ENCODE assay signal across 10 cellular contexts in the genomic region with DNA sequence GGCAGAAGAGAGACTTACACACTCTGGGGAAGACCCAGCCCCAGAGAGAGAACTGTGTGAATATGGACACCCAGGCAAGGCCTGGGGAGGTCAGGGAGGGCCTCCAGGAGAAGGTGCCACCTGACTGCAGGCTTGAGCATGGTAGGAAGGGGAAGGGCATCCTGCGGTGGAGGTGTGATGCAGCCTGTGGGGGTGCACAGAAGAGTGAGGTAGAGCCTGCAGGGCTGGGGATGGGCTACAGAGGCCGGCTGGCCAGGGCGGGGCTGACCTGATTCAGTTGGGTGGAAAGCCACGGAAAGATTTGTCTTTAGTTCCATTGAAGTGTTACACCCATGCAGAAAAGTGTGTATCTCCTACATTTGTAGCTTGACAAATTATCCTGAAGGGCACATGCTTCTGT. TPM values are rescaled to one million over a fixed set of nuclear protein-coding genes. Genes with fewer than 3 reads are reported as not detected.
A peak's percentile ranks its signal among the peaks of the same experiment; 100 is the strongest.
DNase-seq lines count a peak whose midpoint lies in the region; ATAC-seq and TF ChIP-seq lines count a peak whose summit lies in the region.
"Had no signal": no experiment of that assay in that cellular context is flagged by ENCODE, and none has a peak within 500 bp of the region (broad histone marks: within the 10 kb centered on the region; RNA-seq: fewer than 3 reads in every experiment).

No MANE protein-coding gene starts in this region.

- no peak overlapping the region for H3K27ac ChIP-seq in dorsolateral prefrontal cortex
- H3K27ac ChIP-seq: SJCRH30 had no signal

- H3K4me3 Mint-ChIP-seq in brain, result no peak overlapping the region
- H3K4me3 Mint-ChIP-seq in stimulated activated naive B cell treated with anti-CD40 and anti-IgM and Interleukin-4, amounts not matched to agents 10 μg/mL and 1 μg/mL and 100 μg/mL, for 72 hours, result peak overlapping the region in 1 of 2 donors; percentile 12

- peaks cover 3% of the 10 kb centered on the region for H3K27me3 Mint-ChIP-seq in brain
- peaks cover 22 to 31% of the 10 kb centered on the region in 2 donors for H3K27me3 Mint-ChIP-seq in stimulated activated naive B cell treated with anti-CD40 and anti-IgM and Interleukin-4, amounts not matched to agents 10 μg/mL and 1 μg/mL and 100 μg/mL, for 72 hours
- H3K27me3 Mint-ChIP-seq: naive thymus-derived CD8-positive, alpha-beta T cell had no signal

- intact Hi-C loops in dorsolateral prefrontal cortex (cut with DNase I), result no loop called here

- H3K4me1 Mint-ChIP-seq in brain, result peaks cover 93% of the 10 kb centered on the region
- peaks cover 26 to 40% of the 10 kb centered on the region in 2 donors for H3K4me1 Mint-ChIP-seq in stimulated activated naive B cell treated with anti-CD40 and anti-IgM and Interleukin-4, amounts not matched to agents 10 μg/mL and 1 μg/mL and 100 μg/mL, for 72 hours

- no peaks in the 10 kb centered on the region for H3K9me3 Mint-ChIP-seq in brain
- H3K9me3 Mint-ChIP-seq in stimulated activated naive B cell treated with anti-CD40 and anti-IgM and Interleukin-4, amounts not matched to agents 10 μg/mL and 1 μg/mL and 100 μg/mL, for 72 hours, result no peaks in the 10 kb centered on the region
- H3K9me3 Mint-ChIP-seq: naive thymus-derived CD8-positive, alpha-beta T cell had no signal

- H3K4me3 ChIP-seq in dorsolateral prefrontal cortex, result no peak overlapping the region
- H3K4me3 ChIP-seq: SJCRH30 had no signal

- ATAC-seq in GM19397 (IDR thresholded peaks at IDR 0.05; ENCODE audit: unreplicated experiment) (peak; percentile 14), HG02884 (IDR thresholded peaks at IDR 0.05; ENCODE audit: unreplicated experiment) (peak; percentile 24)
- ATAC-seq in stimulated activated naive B cell treated with anti-CD40 and anti-IgM and Interleukin-4, amounts not matched to agents 10 μg/mL and 1 μg/mL and 100 μg/mL, for 72 hours (replicated peaks), result peak; percentile 70 to 71
- ATAC-seq: naive thymus-derived CD8-positive, alpha-beta T cell had no signal

- peak overlapping the region; percentile 56 to 98 (median 86) for H3K27ac Mint-ChIP-seq in brain
- no peak overlapping the region for H3K27ac Mint-ChIP-seq in stimulated activated naive B cell treated with anti-CD40 and anti-IgM and Interleukin-4, amounts not matched to agents 10 μg/mL and 1 μg/mL and 100 μg/mL, for 72 hours

- no peak for DNase-seq in stimulated activated naive B cell treated with anti-CD40 and anti-IgM and Interleukin-4, amounts not matched to agents 10 μg/mL and 1 μg/mL and 100 μg/mL, for 72 hours
- no peak for DNase-seq in dorsolateral prefrontal cortex
- no peak for DNase-seq in D341Med (ENCODE audit: low spot score)
- DNase-seq in SKM-1 (lab: John Stamatoyannopoulos, UW; ENCODE audit: unreplicated experiment), result no peak
- DNase-seq in DMS53 treated with DMSO at 0.1 percent for 48 hours (lab: John Stamatoyannopoulos, UW; ENCODE audit: unreplicated experiment), result no peak
- DNase-seq: naive thymus-derived CD8-positive, alpha-beta T cell; SJCRH30 had no signal

- no peak for TF ChIP-seq CTCF in brain (conservative IDR thresholded peaks at IDR 0.05)
- no peak for TF ChIP-seq CTCF in dorsolateral prefrontal cortex (IDR thresholded peaks at IDR 0.05 in 54 of 56, conservative IDR thresholded peaks at IDR 0.05 in 2 of 56; ENCODE audit: low read depth in 1 of 56, partially characterized antibody in 56 of 56)

- peaks cover 33% of the 10 kb centered on the region for H3K36me3 Mint-ChIP-seq in brain
- H3K36me3 Mint-ChIP-seq in stimulated activated naive B cell treated with anti-CD40 and anti-IgM and Interleukin-4, amounts not matched to agents 10 μg/mL and 1 μg/mL and 100 μg/mL, for 72 hours, result peaks cover 0 to 7% of the 10 kb centered on the region in 2 donors

- H3K27me3 ChIP-seq in dorsolateral prefrontal cortex, result no peaks in the 10 kb centered on the region
- H3K27me3 ChIP-seq: SJCRH30 had no signal

RNA-seq across cellular contexts. Expression of a gene that starts 47.6 kb away (rescaled TPM):
- polyA plus RNA-seq in brain (ENCODE audit: insufficient read depth, low read depth, low replicate concordance), result 90.5 TPM
- 100 to 1,000 TPM in 47 of 120 experiments, 10 to 100 TPM in 73; 67.5 to 153 (median 96.5) TPM for total RNA-seq in dorsolateral prefrontal cortex

Comparison
In these comparisons a context has a peak if more than half of its experiments do, and no peak if none do; other contexts are left out.
1. ATAC-seq: peak in every context shown above with its lines; median percentile 70 in stimulated activated naive B cell treated with anti-CD40 and anti-IgM and Interleukin-4, amounts not matched to agents 10 μg/mL and 1 μg/mL and 100 μg/mL, for 72 hours; 24 in HG02884; 14 in GM19397.